8 cellular contexts compared by ENCODE assay signal in genomic region chr16:82010649-82011048, GRCh38. TPM values are rescaled to one million over a fixed set of nuclear protein-coding genes. Genes with fewer than 3 reads are reported as not detected.
A peak's percentile ranks its signal among the peaks of the same experiment; 100 is the strongest.
DNase-seq lines count a peak whose midpoint lies in the region; ATAC-seq lines count a peak whose summit lies in the region.

No MANE protein-coding gene starts in this region.

- H3K4me3 ChIP-seq in subcutaneous abdominal adipose tissue (ENCODE audit: low read depth in 1 of 5, low read length in 5 of 5), result peak overlapping the region in 3 of 5 donors; percentile 51 to 62 (median 58)

- DNase-seq in activated naive CD4-positive, alpha-beta T cell treated with anti-CD3 and anti-CD28 coated beads, Interleukin-2, amount 10 ng/mL, durations not matched to agents 7 days and 5 days, result no peak
- DNase-seq in activated naive CD4-positive, alpha-beta T cell treated with Interleukin-2 at 50 U/mL for 16 hours, result no peak
- peak; percentile 25 for DNase-seq in activated CD4-positive, alpha-beta memory T cell treated with anti-CD3 and anti-CD28 coated beads for 36 hours
- no peak for DNase-seq in immature natural killer cell
- no peak for DNase-seq in DMS53 (lab: John Stamatoyannopoulos, UW)

- no peak overlapping the region for H3K27ac ChIP-seq in subcutaneous abdominal adipose tissue (ENCODE audit: low read depth, low read length)

- no peak for ATAC-seq in HG02852 (IDR thresholded peaks at IDR 0.05; ENCODE audit: unreplicated experiment)
- ATAC-seq in GM19397 (IDR thresholded peaks at IDR 0.05; ENCODE audit: unreplicated experiment), result no peak

- peaks cover 22% of the 10 kb centered on the region for H3K36me3 Mint-ChIP-seq in activated naive CD4-positive, alpha-beta T cell treated with anti-CD3 and anti-CD28 coated beads, Interleukin-2, amount 10 ng/mL, durations not matched to agents 7 days and 5 days
- peaks cover 32% of the 10 kb centered on the region for H3K36me3 Mint-ChIP-seq in activated CD4-positive, alpha-beta memory T cell treated with anti-CD3 and anti-CD28 coated beads for 36 hours
- H3K36me3 Mint-ChIP-seq in immature natural killer cell, result peaks cover 3 to 20% (median 9%) of the 10 kb centered on the region in 3 donors

- H3K9me3 Mint-ChIP-seq in activated naive CD4-positive, alpha-beta T cell treated with anti-CD3 and anti-CD28 coated beads, Interleukin-2, amount 10 ng/mL, durations not matched to agents 7 days and 5 days, result peaks cover 26% of the 10 kb centered on the region
- H3K9me3 Mint-ChIP-seq in activated CD4-positive, alpha-beta memory T cell treated with anti-CD3 and anti-CD28 coated beads for 36 hours, result peaks cover 30% of the 10 kb centered on the region
- peaks cover 0 to 8% (median 3%) of the 10 kb centered on the region in 6 donors for H3K9me3 Mint-ChIP-seq in immature natural killer cell

- H3K27me3 Mint-ChIP-seq in activated naive CD4-positive, alpha-beta T cell treated with anti-CD3 and anti-CD28 coated beads, Interleukin-2, amount 10 ng/mL, durations not matched to agents 7 days and 5 days, result peaks cover 8% of the 10 kb centered on the region
- peaks cover 5% of the 10 kb centered on the region for H3K27me3 Mint-ChIP-seq in activated CD4-positive, alpha-beta memory T cell treated with anti-CD3 and anti-CD28 coated beads for 36 hours
- peaks cover 0 to 13% (median 1%) of the 10 kb centered on the region in 3 donors for H3K27me3 Mint-ChIP-seq in immature natural killer cell (ENCODE audit: low read depth in 3 of 3)

- H3K9me3 ChIP-seq in subcutaneous abdominal adipose tissue (ENCODE audit: control insufficient read depth in 5 of 5, low read length in 5 of 5), result peaks cover 6 to 27% (median 21%) of the 10 kb centered on the region in 5 donors

- CTCF ChIA-PET in activated naive CD4-positive, alpha-beta T cell treated with anti-CD3 and anti-CD28 coated beads, Interleukin-2, amount 10 ng/mL, durations not matched to agents 7 days and 5 days (lab: Charles Lee), result no interaction called here
- CTCF ChIA-PET in activated CD4-positive, alpha-beta memory T cell treated with anti-CD3 and anti-CD28 coated beads for 36 hours (lab: Charles Lee), result no interaction called here

- H3K9ac ChIP-seq in subcutaneous abdominal adipose tissue (ENCODE audit: low read length in 5 of 5), result no peak overlapping the region

- no peaks in the 10 kb centered on the region for H3K36me3 ChIP-seq in subcutaneous abdominal adipose tissue (ENCODE audit: control insufficient read depth in 5 of 5, insufficient read depth in 5 of 5, low read length in 5 of 5)

- H3K4me3 Mint-ChIP-seq in activated naive CD4-positive, alpha-beta T cell treated with anti-CD3 and anti-CD28 coated beads, Interleukin-2, amount 10 ng/mL, durations not matched to agents 7 days and 5 days, result peak overlapping the region; percentile 78
- H3K4me3 Mint-ChIP-seq in activated CD4-positive, alpha-beta memory T cell treated with anti-CD3 and anti-CD28 coated beads for 36 hours, result peak overlapping the region; percentile 79
- H3K4me3 Mint-ChIP-seq in immature natural killer cell, result peak overlapping the region; percentile 88 to 98 (median 89)

- intact Hi-C loops in activated CD4-positive, alpha-beta memory T cell treated with anti-CD3 and anti-CD28 coated beads for 36 hours (cut with micrococcal nuclease), result loop anchor here (2.0 to 10.0 kb wide), 2 partner anchors 116 to 160 kb away; partner anchors contain the start of gene MPHOSPH6

- peak overlapping the region; percentile 82 for H3K27ac Mint-ChIP-seq in activated naive CD4-positive, alpha-beta T cell treated with anti-CD3 and anti-CD28 coated beads, Interleukin-2, amount 10 ng/mL, durations not matched to agents 7 days and 5 days
- H3K27ac Mint-ChIP-seq in activated CD4-positive, alpha-beta memory T cell treated with anti-CD3 and anti-CD28 coated beads for 36 hours, result peak overlapping the region; percentile 84
- H3K27ac Mint-ChIP-seq in immature natural killer cell, result peak overlapping the region in 5 of 6 donors; percentile 73 to 87 (median 84)

- POLR2A ChIA-PET in activated CD4-positive, alpha-beta memory T cell treated with anti-CD3 and anti-CD28 coated beads for 36 hours (lab: Charles Lee), result no interaction called here

- peaks cover 0 to 10% (median 9%) of the 10 kb centered on the region in 5 donors for H3K27me3 ChIP-seq in subcutaneous abdominal adipose tissue (ENCODE audit: control insufficient read depth in 5 of 5, insufficient read depth in 4 of 5, low read length in 5 of 5)

- peaks cover 18% of the 10 kb centered on the region for H3K4me1 Mint-ChIP-seq in activated naive CD4-positive, alpha-beta T cell treated with anti-CD3 and anti-CD28 coated beads, Interleukin-2, amount 10 ng/mL, durations not matched to agents 7 days and 5 days
- peaks cover 19% of the 10 kb centered on the region for H3K4me1 Mint-ChIP-seq in activated CD4-positive, alpha-beta memory T cell treated with anti-CD3 and anti-CD28 coated beads for 36 hours (ENCODE audit: low read depth)
- H3K4me1 Mint-ChIP-seq in immature natural killer cell, result peaks cover 21 to 34% of the 10 kb centered on the region in 2 donors

- H3K4me1 ChIP-seq in subcutaneous abdominal adipose tissue (ENCODE audit: control insufficient read depth in 5 of 5, insufficient read depth in 5 of 5, low read length in 5 of 5), result peaks cover 0 to 4% (median 0%) of the 10 kb centered on the region in 5 donors

RNA-seq across cellular contexts. Expression of gene SDR42E1, which starts 0.6 kb away (rescaled TPM):
- 1 to 10 TPM; 4.1 to 4.9 TPM for total RNA-seq in activated CD4-positive, alpha-beta memory T cell treated with anti-CD3 and anti-CD28 coated beads for 36 hours
- 1 to 10 TPM in 2 of 3 donors, under 1 TPM in 1; 0.13 to 2.1 (median 2.0) TPM for polyA plus RNA-seq in immature natural killer cell

RNA-seq across cellular contexts. Expression of gene HSD17B2, which starts 24.4 kb away (rescaled TPM):
- total RNA-seq in activated CD4-positive, alpha-beta memory T cell treated with anti-CD3 and anti-CD28 coated beads for 36 hours, result not detected
- polyA plus RNA-seq in immature natural killer cell, result not detected
